ENCODE assay signal across 24 cellular contexts in the genomic region with DNA sequence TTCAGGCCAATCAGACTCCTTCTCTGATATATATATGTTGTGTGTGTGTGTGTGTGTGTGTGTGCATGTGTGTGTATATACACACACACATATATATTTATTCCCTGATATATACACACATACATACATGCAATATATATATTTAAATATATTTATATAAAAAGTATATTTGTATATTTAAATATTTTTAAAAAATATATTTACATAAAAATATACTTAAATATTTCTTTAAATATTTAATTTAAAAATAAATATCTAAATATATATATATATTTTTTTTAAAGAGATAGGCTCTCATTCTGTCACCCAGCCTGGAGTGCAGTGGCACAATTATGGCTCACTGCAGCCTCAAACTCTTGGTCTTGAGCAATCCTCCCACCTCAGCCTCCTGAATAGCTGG.
DNase-seq lines count a peak whose midpoint lies in the region; ATAC-seq, FAIRE-seq and TF ChIP-seq lines count a peak whose summit lies in the region.
"Had no signal": no experiment of that assay in that cellular context is flagged by ENCODE, and none has a peak within 500 bp of the region (broad histone marks: within the 10 kb centered on the region; RNA-seq: fewer than 3 reads in every experiment).

No MANE protein-coding gene starts in this region.

- no peak overlapping the region for H3K4ac ChIP-seq in mesenchymal stem cell (ENCODE audit: low read depth in 1 of 2, low read length in 2 of 2)

- H3K4me1 ChIP-seq in mesenchymal stem cell (ENCODE audit: control insufficient read depth, insufficient read depth, low read depth, low read length) = peaks cover 2% of the 10 kb centered on the region
- H3K4me1 ChIP-seq: A549; BLaER1 treated with 17β-estradiol and CSF1 and Interleukin-3, amounts not matched to agents 10 nM and 100 nM; Caco-2 had no signal

- H3K9me3 Mint-ChIP-seq in natural killer cell = peaks cover 0 to 2% of the 10 kb centered on the region in 2 donors
- H3K9me3 Mint-ChIP-seq: CD8-positive, alpha-beta T cell had no signal

- H4K8ac ChIP-seq in mesenchymal stem cell (ENCODE audit: low read length) = no peak overlapping the region

- no peak overlapping the region for H2BK15ac ChIP-seq in mesenchymal stem cell (ENCODE audit: low read depth, poor library complexity, severe bottlenecking)

- H3K4me3 Mint-ChIP-seq in natural killer cell = no peak overlapping the region
- H3K4me3 Mint-ChIP-seq: B cell; CD4-positive, alpha-beta T cell; CD8-positive, alpha-beta T cell had no signal

- no peaks in the 10 kb centered on the region for H3K4me1 Mint-ChIP-seq in natural killer cell
- H3K4me1 Mint-ChIP-seq: B cell had no signal

- H4K91ac ChIP-seq in mesenchymal stem cell (ENCODE audit: low read length) = no peak overlapping the region

- no peak overlapping the region for H2BK12ac ChIP-seq in mesenchymal stem cell (ENCODE audit: low read length in 2 of 2)

- H2BK5ac ChIP-seq in mesenchymal stem cell (ENCODE audit: low read depth, low read length, poor library complexity, severe bottlenecking) = no peak overlapping the region

- H2AFZ ChIP-seq in mesenchymal stem cell (ENCODE audit: low read depth, low read length) = no peak overlapping the region

- no peak overlapping the region for H3K4me2 ChIP-seq in mesenchymal stem cell (ENCODE audit: low read length, poor library complexity, severe bottlenecking)
- H3K4me2 ChIP-seq: A549; BLaER1 treated with 17β-estradiol and CSF1 and Interleukin-3, amounts not matched to agents 10 nM and 100 nM had no signal

- no peak overlapping the region for H3K23ac ChIP-seq in mesenchymal stem cell (ENCODE audit: low read length in 2 of 2)

- no peak for ATAC-seq in natural killer cell
- no peak for ATAC-seq in GM18519 (IDR thresholded peaks at IDR 0.05; ENCODE audit: low FRiP score, unreplicated experiment)
- ATAC-seq: A549; CD8-positive, alpha-beta T cell; GM12878 had no signal

- H3K27me3 ChIP-seq in mesenchymal stem cell (ENCODE audit: control insufficient read depth in 1 of 2, insufficient read depth in 1 of 2, low read length in 2 of 2) = peaks cover 6 to 68% of the 10 kb centered on the region in 2 experiments
- H3K27me3 ChIP-seq: BLaER1 treated with 17β-estradiol and CSF1 and Interleukin-3, amounts not matched to agents 10 nM and 100 nM had no signal

- TF ChIP-seq CTCF in natural killer cell (IDR thresholded peaks at IDR 0.05) = no peak

- H3K14ac ChIP-seq in mesenchymal stem cell (ENCODE audit: low read length in 2 of 2) = no peak overlapping the region

- DNase-seq in frontal cortex (ENCODE audit: low spot score in 2 of 2) (no peak), natural killer cell (no peak), mesenchymal stem cell (no peak)
- no peak for DNase-seq in activated CD4-positive, alpha-beta T cell treated with anti-CD3 and anti-CD28 coated beads for 48 hours
- DNase-seq: 8988T; AML-193; Caco-2; Calu3; CD4-positive, alpha-beta T cell; DMS79 treated with DMSO at 0.1 percent for 48 hours; GDM1 had no signal

- no peaks in the 10 kb centered on the region for H3K36me3 Mint-ChIP-seq in natural killer cell
- H3K36me3 Mint-ChIP-seq: CD8-positive, alpha-beta T cell had no signal

- no peak overlapping the region for H3K18ac ChIP-seq in mesenchymal stem cell (ENCODE audit: low read depth in 1 of 2, low read length in 2 of 2)

- FAIRE-seq in G401.6 (lab: Jason Lieb, UNC) (peak; percentile 58), TTC549 (lab: Jason Lieb, UNC) (peak; percentile 79), frontal cortex (lab: Jason Lieb, UNC) (peak; percentile 33)
- FAIRE-seq: A549, D721Med, GM12878, GM12892, GM18507, GM19239 had no signal

- no peaks in the 10 kb centered on the region for H3K36me3 ChIP-seq in mesenchymal stem cell (ENCODE audit: control insufficient read depth in 1 of 2, insufficient read depth in 2 of 2, low read depth in 1 of 2, low read length in 2 of 2)
- H3K36me3 ChIP-seq: BLaER1 treated with 17β-estradiol and CSF1 and Interleukin-3, amounts not matched to agents 10 nM and 100 nM had no signal

- no peak overlapping the region for H3K9ac ChIP-seq in mesenchymal stem cell (ENCODE audit: low read length)
- H3K9ac ChIP-seq: BLaER1 treated with 17β-estradiol and CSF1 and Interleukin-3, amounts not matched to agents 10 nM and 100 nM had no signal

- H3K27ac Mint-ChIP-seq in natural killer cell = no peak overlapping the region
- H3K27ac Mint-ChIP-seq: B cell; CD4-positive, alpha-beta T cell; CD8-positive, alpha-beta T cell had no signal

- no peak overlapping the region for H2BK120ac ChIP-seq in mesenchymal stem cell (ENCODE audit: low read depth, low read length)

- intact Hi-C loops in natural killer cell (cut with micrococcal nuclease) = no loop called here

- no peak overlapping the region for H3K27ac ChIP-seq in mesenchymal stem cell (ENCODE audit: low read length, poor library complexity, severe bottlenecking)
- H3K27ac ChIP-seq: A549; BLaER1 treated with 17β-estradiol and CSF1 and Interleukin-3, amounts not matched to agents 10 nM and 100 nM; C4-2B had no signal

- no peak overlapping the region for H2AK5ac ChIP-seq in mesenchymal stem cell (ENCODE audit: low read length, severe bottlenecking)

- H3K4me3 ChIP-seq in mesenchymal stem cell (ENCODE audit: insufficient read depth in 1 of 2, low read depth in 1 of 2, low read length in 2 of 2) = no peak overlapping the region
- H3K4me3 ChIP-seq: A549; BLaER1 treated with 17β-estradiol and CSF1 and Interleukin-3, amounts not matched to agents 10 nM and 100 nM; GM12878 had no signal

- H3K9me3 ChIP-seq in mesenchymal stem cell (ENCODE audit: control insufficient read depth, low read length) = peaks cover 4% of the 10 kb centered on the region
- H3K9me3 ChIP-seq: A549, Caco-2 had no signal

- peaks cover 0 to 12% of the 10 kb centered on the region in 2 donors for H3K27me3 Mint-ChIP-seq in natural killer cell (ENCODE audit: low read depth in 2 of 2)
- H3K27me3 Mint-ChIP-seq: B cell had no signal

- no peaks in the 10 kb centered on the region for H3K79me1 ChIP-seq in mesenchymal stem cell (replicated peaks; ENCODE audit: low read length, poor library complexity, severe bottlenecking)
